20 cellular contexts compared by ENCODE assay signal in genomic region chr16:58513874-58514273, GRCh38. TPM values are rescaled to one million over a fixed set of nuclear protein-coding genes. Genes with fewer than 3 reads are reported as not detected.
DNase-seq lines count a peak whose midpoint lies in the region; ATAC-seq and TF ChIP-seq lines count a peak whose summit lies in the region.
"Had no signal": no experiment of that assay in that cellular context is flagged by ENCODE, and none has a peak within 500 bp of the region (broad histone marks: within the 10 kb centered on the region; RNA-seq: fewer than 3 reads in every experiment).

No MANE protein-coding gene starts in this region.

- CTCF ChIA-PET in Caco-2 (lab: Charles Lee) = interaction anchor here (0.7 to 2.1 kb wide), 3 partner anchors 121 to 242 kb away, joined by 3 to 7 read pairs (median 3); no protein-coding TSS in a partner anchor

- POLR2A ChIA-PET in Caco-2 (lab: Charles Lee) = no interaction called here

- intact Hi-C loops in Caco-2 (cut with micrococcal nuclease; ENCODE audit: unreplicated experiment) = no loop called here

- peaks cover 40% of the 10 kb centered on the region for H3K79me2 ChIP-seq in GM23338 (replicated peaks; ENCODE audit: insufficient read depth)

- H3K4me1 Mint-ChIP-seq in Caco-2 (ENCODE audit: low read depth, unreplicated experiment) (peaks cover 43% of the 10 kb centered on the region), GM23338 (peaks cover 31% of the 10 kb centered on the region), immature natural killer cell (peaks cover 15 to 16% of the 10 kb centered on the region in 2 donors)

- H3K27me3 Mint-ChIP-seq in Caco-2 (ENCODE audit: insufficient read depth, unreplicated experiment) (no peaks in the 10 kb centered on the region), GM23338 (ENCODE audit: insufficient read depth, low read depth, poor library complexity) (peaks cover 38% of the 10 kb centered on the region), immature natural killer cell (ENCODE audit: low read depth in 3 of 3) (peaks cover 0 to 7% (median 2%) of the 10 kb centered on the region in 3 donors)

- peaks cover 25% of the 10 kb centered on the region for H3F3A ChIP-seq in GM23338 (replicated peaks; ENCODE audit: low read depth)

- no peak overlapping the region for H2AFZ ChIP-seq in GM23338
- H2AFZ ChIP-seq: neural progenitor cell had no signal

- H3K9me2 ChIP-seq in GM23338 (ENCODE audit: insufficient read depth) = no peaks in the 10 kb centered on the region

- H3K4me3 ChIP-seq in Caco-2 (ENCODE audit: low read depth, low read length) (no peak overlapping the region), GM23338 (peak overlapping the region; percentile 78)

- peaks cover 11% of the 10 kb centered on the region for H4K20me1 ChIP-seq in GM23338 (replicated peaks; ENCODE audit: insufficient read depth)

- TF ChIP-seq CTCF in Caco-2 (IDR thresholded peaks at IDR 0.05; ENCODE audit: insufficient read depth in 1 of 2, low read depth in 1 of 2, low read length in 1 of 2, severe bottlenecking in 1 of 2, unreplicated experiment in 1 of 2) = no peak
- no peak for TF ChIP-seq CTCF in GM23338 (conservative IDR thresholded peaks at IDR 0.05; ENCODE audit: low read depth in 2 of 2)
- no peak for TF ChIP-seq CTCF in VCaP (conservative IDR thresholded peaks at IDR 0.05)

- peak overlapping the region; percentile 93 for H3K4me3 Mint-ChIP-seq in Caco-2 (ENCODE audit: unreplicated experiment)
- peak overlapping the region; percentile 95; the same call in 2 of the 3 replicates for H3K4me3 Mint-ChIP-seq in GM23338
- no peak overlapping the region for H3K4me3 Mint-ChIP-seq in immature natural killer cell

- H3K9me3 ChIP-seq in Caco-2 = no peaks in the 10 kb centered on the region
- H3K9me3 ChIP-seq: BLaER1, transverse colon had no signal

- peaks cover 18% of the 10 kb centered on the region for H3K4me1 ChIP-seq in Caco-2
- peaks cover 18% of the 10 kb centered on the region for H3K4me1 ChIP-seq in GM23338 (ENCODE audit: insufficient read depth)

- ATAC-seq in GM23338 = no peak
- no peak for ATAC-seq in HG03196 (IDR thresholded peaks at IDR 0.05; ENCODE audit: unreplicated experiment)
- ATAC-seq in esophagus mucosa = no peak

- H3K4me2 ChIP-seq in GM23338 = peak overlapping the region; percentile 99

- DNase-seq in Caco-2 = no peak
- no peak for DNase-seq in GM23338 (ENCODE audit: low spot score)
- peak; percentile 12 for DNase-seq in iris pigment epithelial cell (ENCODE audit: low read depth)
- no peak for DNase-seq in immature natural killer cell
- DNase-seq: activated CD8-positive, alpha-beta memory T cell treated with anti-CD3 and anti-CD28 coated beads, Interleukin-2, amount 50 U/mL, for 4 hours; central memory CD4-positive, alpha-beta T cell; DMS153; effector CD8-positive, alpha-beta T cell; hippocampal formation; NCI-H2081 treated with DMSO at 0.1 percent for 48 hours; NCI-H524; retina; stimulated activated CD4-positive, alpha-beta T cell treated with anti-CD3 and anti-CD28 coated beads, Interleukin-15, amount 100 ng/mL, for 24 hours; stimulated activated naive CD4-positive, alpha-beta T cell; transverse colon had no signal

- H3K36me3 Mint-ChIP-seq in Caco-2 (ENCODE audit: insufficient read depth, unreplicated experiment) = peaks cover 78% of the 10 kb centered on the region
- peaks cover 47% of the 10 kb centered on the region for H3K36me3 Mint-ChIP-seq in GM23338 (ENCODE audit: low read depth)
- H3K36me3 Mint-ChIP-seq in immature natural killer cell = peaks cover 0 to 6% (median 6%) of the 10 kb centered on the region in 3 donors

- H3K27ac ChIP-seq in GM23338 (ENCODE audit: low read depth) = no peak overlapping the region
- H3K27ac ChIP-seq in VCaP = peak overlapping the region; percentile 83
- H3K27ac ChIP-seq: BLaER1, neural progenitor cell, transverse colon had no signal

- BruUV-seq in Caco-2 (replicated peaks; lab: Mats Ljungman, UMichigan) = no TSS peak

- H3K27ac Mint-ChIP-seq in Caco-2 (ENCODE audit: unreplicated experiment) = peak overlapping the region; percentile 5
- no peak overlapping the region for H3K27ac Mint-ChIP-seq in GM23338
- H3K27ac Mint-ChIP-seq in immature natural killer cell = no peak overlapping the region
- H3K27ac Mint-ChIP-seq: neural progenitor cell had no signal

- H3K36me3 ChIP-seq in Caco-2 (ENCODE audit: control insufficient read depth, insufficient read depth, low read length) = 0 out of 2 replicates have a peak, but pooled peaks cover 4% of the 10 kb centered on the region
- peaks cover 22% of the 10 kb centered on the region; the same call in 1 of the 2 replicates for H3K36me3 ChIP-seq in GM23338 (ENCODE audit: insufficient read depth)
- H3K36me3 ChIP-seq: neural progenitor cell had no signal

- H3K9me3 Mint-ChIP-seq in Caco-2 (ENCODE audit: unreplicated experiment) (no peaks in the 10 kb centered on the region), GM23338 (no peaks in the 10 kb centered on the region), immature natural killer cell (no peaks in the 10 kb centered on the region)
- H3K9me3 Mint-ChIP-seq: neural progenitor cell had no signal

- H3K27me3 ChIP-seq in Caco-2 (replicated peaks; ENCODE audit: control insufficient read depth, insufficient read depth, low read length) (no peaks in the 10 kb centered on the region), GM23338 (ENCODE audit: insufficient read depth) (no peaks in the 10 kb centered on the region)
- H3K27me3 ChIP-seq: BLaER1, neural progenitor cell, transverse colon had no signal

TF ChIP-seq in GM23338, 12 proteins besides CTCF, POLR2A, EP300 and RAD21 (continues in another document):
- no peak for TF ChIP-seq POLR2AphosphoS5 (IDR thresholded peaks at IDR 0.05; ENCODE audit: low read depth)
- no peak for TF ChIP-seq EZH2phosphoT487 (IDR thresholded peaks at IDR 0.05; ENCODE audit: unreplicated experiment)
- no peak for TF ChIP-seq ZNF331 (CRISPR knock-in tag; IDR thresholded peaks at IDR 0.05; ENCODE audit: low read depth)
- TF ChIP-seq, protein P1, sequence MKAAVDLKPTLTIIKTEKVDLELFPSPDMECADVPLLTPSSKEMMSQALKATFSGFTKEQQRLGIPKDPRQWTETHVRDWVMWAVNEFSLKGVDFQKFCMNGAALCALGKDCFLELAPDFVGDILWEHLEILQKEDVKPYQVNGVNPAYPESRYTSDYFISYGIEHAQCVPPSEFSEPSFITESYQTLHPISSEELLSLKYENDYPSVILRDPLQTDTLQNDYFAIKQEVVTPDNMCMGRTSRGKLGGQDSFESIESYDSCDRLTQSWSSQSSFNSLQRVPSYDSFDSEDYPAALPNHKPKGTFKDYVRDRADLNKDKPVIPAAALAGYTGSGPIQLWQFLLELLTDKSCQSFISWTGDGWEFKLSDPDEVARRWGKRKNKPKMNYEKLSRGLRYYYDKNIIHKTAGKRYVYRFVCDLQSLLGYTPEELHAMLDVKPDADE (IDR thresholded peaks at IDR 0.05) = no peak
- TF ChIP-seq NANOG (IDR thresholded peaks at IDR 0.05; ENCODE audit: borderline replicate concordance) = no peak
- no peak for TF ChIP-seq STAT1 (IDR thresholded peaks at IDR 0.05; ENCODE audit: unreplicated experiment)
- no peak for TF ChIP-seq REST (IDR thresholded peaks at IDR 0.05; ENCODE audit: unreplicated experiment)

RNA-seq across cellular contexts. Expression of gene SETD6, which starts 1.4 kb away (rescaled TPM):
- total RNA-seq in Caco-2 (2022) (34.9 and 41.7 TPM in 2 replicates), esophagus mucosa (11.7 TPM)
- 54.0 and 61.3 TPM in 2 replicates for total RNA-seq in GM23338 (2014; rRNA removed; shearing (Covaris generic))
- polyA plus RNA-seq in GM23338 (2016; fragmentation: Nextera tagmentation; extraction: Ambion mirVana) (33.7 and 39.7 TPM in 2 replicates), immature natural killer cell (10 to 100 TPM in 1 of 3 donors, 1 to 10 TPM in 2; 4.5 to 11.9 (median 5.9) TPM)

RNA-seq across cellular contexts. Expression of gene NDRG4, which starts 13.9 kb away (rescaled TPM):
- 6.7 and 10.7 TPM in 2 replicates for total RNA-seq in Caco-2 (2022)
- 29.8 and 32.1 TPM in 2 replicates for total RNA-seq in GM23338 (2014; rRNA removed; shearing (Covaris generic))
- 16.3 TPM in 2 replicates for polyA plus RNA-seq in GM23338 (2016; fragmentation: Nextera tagmentation; extraction: Ambion mirVana)
- polyA plus RNA-seq in immature natural killer cell = under 1 TPM in 1 of 3 donors, not detected in 2; 0.18 TPM
- 31.6 TPM for total RNA-seq in esophagus mucosa

Comparison
In these comparisons a context has a peak if more than half of its experiments do, and no peak if none do; other contexts are left out.
1. H3K4me3 Mint-ChIP-seq: peak in Caco-2 (single experiment) and GM23338 (single experiment); none in immature natural killer cell (0 of 5).